13 cellular contexts compared by ENCODE assay signal in the genomic region with DNA sequence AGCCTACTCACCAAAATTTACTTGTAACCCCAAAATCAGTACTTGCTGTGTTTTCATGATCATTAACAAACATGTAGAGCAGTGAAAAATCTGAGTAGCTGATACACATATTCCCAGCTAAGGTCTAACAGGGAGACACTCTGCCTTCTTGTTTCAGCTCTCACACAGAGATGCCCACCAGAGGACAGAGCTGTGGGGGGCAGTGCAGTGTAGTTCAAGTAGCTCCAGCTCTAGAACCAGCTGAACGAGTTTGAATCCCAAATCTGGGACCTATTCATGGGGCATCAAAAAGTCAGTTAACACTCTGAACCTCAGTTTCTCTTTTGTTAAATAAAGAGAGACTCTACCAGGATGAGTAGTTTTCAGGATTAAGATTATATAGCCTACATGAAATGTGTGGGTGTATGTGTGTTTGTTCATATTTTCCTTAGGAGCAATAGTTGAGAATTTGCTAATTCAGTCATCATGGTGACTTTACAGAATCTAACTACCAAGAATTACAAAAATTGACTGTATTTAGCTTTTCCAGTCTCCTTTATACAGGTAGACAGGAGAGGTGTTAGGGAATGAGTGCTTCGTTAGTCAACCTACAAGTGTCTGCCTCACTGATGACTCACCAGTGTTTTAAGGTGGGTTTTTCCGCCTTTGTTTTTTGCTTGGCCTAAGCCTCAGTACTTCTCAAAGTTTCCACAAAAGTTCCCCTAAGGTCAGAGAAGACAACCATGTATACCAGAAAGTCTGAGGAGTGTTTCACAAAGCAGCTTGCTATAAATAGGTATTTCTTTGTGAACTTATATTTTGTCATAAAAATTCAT.
DNase-seq lines count a peak whose midpoint lies in the region; ATAC-seq and TF ChIP-seq lines count a peak whose summit lies in the region.
"Had no signal": no experiment of that assay in that cellular context is flagged by ENCODE, and none has a peak within 500 bp of the region (broad histone marks: within the 10 kb centered on the region; RNA-seq: fewer than 3 reads in every experiment).

No MANE protein-coding gene starts in this region.

- no peak overlapping the region for H3K27ac Mint-ChIP-seq in immature natural killer cell

- H3K4me1 Mint-ChIP-seq in immature natural killer cell, result no peaks in the 10 kb centered on the region

- H3K27me3 Mint-ChIP-seq in immature natural killer cell (ENCODE audit: low read depth in 3 of 3), result peaks cover 0 to 3% (median 1%) of the 10 kb centered on the region in 3 donors

- H3K9me3 ChIP-seq in RWPE2 (ENCODE audit: severe bottlenecking), result no peaks in the 10 kb centered on the region
- no peaks in the 10 kb centered on the region for H3K9me3 ChIP-seq in left lung
- H3K9me3 ChIP-seq in effector memory CD4-positive, alpha-beta T cell (ENCODE audit: control insufficient read depth, low read length), result no peaks in the 10 kb centered on the region

- intact Hi-C loops in left lung (cut with DNase I), result no loop called here

- H3K36me3 ChIP-seq in RWPE2 (ENCODE audit: low read depth) (no peaks in the 10 kb centered on the region), left lung (no peaks in the 10 kb centered on the region)
- H3K36me3 ChIP-seq in effector memory CD4-positive, alpha-beta T cell (ENCODE audit: control insufficient read depth, insufficient read depth, low read length), result no peaks in the 10 kb centered on the region

- no peak for DNase-seq in RWPE2 (ENCODE audit: low spot score)
- DNase-seq in left lung, result no peak
- DNase-seq in NCI-H748 (lab: John Stamatoyannopoulos, UW; ENCODE audit: unreplicated experiment), result no peak
- no peak for DNase-seq in NCI-H526 treated with DMSO at 0.1 percent for 48 hours (lab: John Stamatoyannopoulos, UW)
- no peak for DNase-seq in effector memory CD4-positive, alpha-beta T cell
- no peak for DNase-seq in immature natural killer cell
- DNase-seq: IMR-90, SIG-M5, substantia nigra had no signal

- ATAC-seq in GM18868 (IDR thresholded peaks at IDR 0.05; ENCODE audit: unreplicated experiment), result peak; percentile 97
- ATAC-seq in HG02588 (IDR thresholded peaks at IDR 0.05; ENCODE audit: unreplicated experiment), result peak; percentile 94
- ATAC-seq in RWPE2 (ENCODE audit: low read depth), result peak; percentile 95
- peak; percentile 35 for ATAC-seq in left lung

- H3K36me3 Mint-ChIP-seq in immature natural killer cell, result peaks cover 0 to 4% (median 3%) of the 10 kb centered on the region in 3 donors

- H3K9me3 Mint-ChIP-seq in immature natural killer cell, result no peaks in the 10 kb centered on the region

- no peaks in the 10 kb centered on the region for H3K27me3 ChIP-seq in RWPE2 (ENCODE audit: insufficient read depth, poor library complexity, severe bottlenecking)
- H3K27me3 ChIP-seq in left lung, result no peaks in the 10 kb centered on the region
- H3K27me3 ChIP-seq in effector memory CD4-positive, alpha-beta T cell (replicated peaks; ENCODE audit: control insufficient read depth, insufficient read depth, low read length, poor library complexity, severe bottlenecking), result no peaks in the 10 kb centered on the region
- H3K27me3 ChIP-seq: hepatocyte had no signal

- H3K4me3 ChIP-seq in RWPE2 (ENCODE audit: severe bottlenecking) (no peak overlapping the region), left lung (no peak overlapping the region)
- H3K4me3 ChIP-seq in effector memory CD4-positive, alpha-beta T cell (ENCODE audit: insufficient read depth, low read depth, low read length, poor library complexity, severe bottlenecking), result no peak overlapping the region
- H3K4me3 ChIP-seq: hepatocyte had no signal

- H3K4me1 ChIP-seq in RWPE2 (ENCODE audit: insufficient read depth, poor library complexity, severe bottlenecking), result peaks cover 10% of the 10 kb centered on the region
- H3K4me1 ChIP-seq in left lung, result no peaks in the 10 kb centered on the region
- H3K4me1 ChIP-seq in effector memory CD4-positive, alpha-beta T cell (ENCODE audit: control insufficient read depth, insufficient read depth, low read length, poor library complexity, severe bottlenecking), result no peaks in the 10 kb centered on the region
- H3K4me1 ChIP-seq: parathyroid adenoma had no signal

- TF ChIP-seq CTCF in RWPE2 (IDR thresholded peaks at IDR 0.05; ENCODE audit: poor library complexity, severe bottlenecking), result no peak
- no peak for TF ChIP-seq CTCF in left lung (IDR thresholded peaks at IDR 0.05)

- no peak overlapping the region for H3K4me3 Mint-ChIP-seq in immature natural killer cell

- H3K27ac ChIP-seq in RWPE2 (ENCODE audit: poor library complexity, severe bottlenecking) (peak overlapping the region; percentile 14), left lung (no peak overlapping the region)
- no peak overlapping the region for H3K27ac ChIP-seq in effector memory CD4-positive, alpha-beta T cell (ENCODE audit: insufficient read depth, low read length, poor library complexity, severe bottlenecking)
- H3K27ac ChIP-seq: hepatocyte, parathyroid adenoma had no signal

Comparison
In these comparisons a context has a peak if more than half of its experiments do, and no peak if none do; other contexts are left out.
1. ATAC-seq: peak in every context shown above with its lines; median percentile 97 in GM18868; 95 in RWPE2; 94 in HG02588; 35 in left lung.